ENCODE assay signal across 19 cellular contexts in genomic region chr5:6472792-6473191, GRCh38. TPM values are rescaled to one million over a fixed set of nuclear protein-coding genes. Genes with fewer than 3 reads are reported as not detected.
A peak's percentile ranks its signal among the peaks of the same experiment; 100 is the strongest.
DNase-seq lines count a peak whose midpoint lies in the region; ATAC-seq and TF ChIP-seq lines count a peak whose summit lies in the region.
"Had no signal": no experiment of that assay in that cellular context is flagged by ENCODE, and none has a peak within 500 bp of the region (broad histone marks: within the 10 kb centered on the region; RNA-seq: fewer than 3 reads in every experiment).

No MANE protein-coding gene starts in this region.

- CTCF ChIA-PET in PC-3 (lab: Charles Lee), result no interaction called here

- H3K9me2 ChIP-seq in PC-3 (replicated peaks; ENCODE audit: low read length), result no peaks in the 10 kb centered on the region

- peaks cover 23% of the 10 kb centered on the region for H3K4me1 ChIP-seq in PC-3 (ENCODE audit: insufficient read depth, low read length)

- H3K4me3 Mint-ChIP-seq in stimulated activated effector memory CD8-positive, alpha-beta T cell treated with anti-CD3 and anti-CD28 coated beads, Interleukin-12 subunit alpha, Interleukin-12 subunit beta, amount 100 ng/mL, for 72 hours, result no peak overlapping the region
- H3K4me3 Mint-ChIP-seq: GM23338 had no signal

- no peaks in the 10 kb centered on the region for H3K9me3 ChIP-seq in PC-3 (ENCODE audit: low read length)

- H3K9me3 Mint-ChIP-seq in stimulated activated effector memory CD8-positive, alpha-beta T cell treated with anti-CD3 and anti-CD28 coated beads, Interleukin-12 subunit alpha, Interleukin-12 subunit beta, amount 100 ng/mL, for 72 hours, result no peaks in the 10 kb centered on the region
- H3K9me3 Mint-ChIP-seq: GM23338 had no signal

- H3K4me1 Mint-ChIP-seq in stimulated activated effector memory CD8-positive, alpha-beta T cell treated with anti-CD3 and anti-CD28 coated beads, Interleukin-12 subunit alpha, Interleukin-12 subunit beta, amount 100 ng/mL, for 72 hours, result no peaks in the 10 kb centered on the region

- H2AFZ ChIP-seq in PC-3 (ENCODE audit: low read length), result peak overlapping the region; percentile 16
- H2AFZ ChIP-seq: GM23338, PC-9 had no signal

- no peaks in the 10 kb centered on the region for H3K79me2 ChIP-seq in PC-3 (ENCODE audit: low read length)

- no peak overlapping the region for H3K9ac ChIP-seq in PC-3 (ENCODE audit: low read length)

- H3K27ac Mint-ChIP-seq in stimulated activated effector memory CD8-positive, alpha-beta T cell treated with anti-CD3 and anti-CD28 coated beads, Interleukin-12 subunit alpha, Interleukin-12 subunit beta, amount 100 ng/mL, for 72 hours, result no peak overlapping the region
- H3K27ac Mint-ChIP-seq: GM23338 had no signal

- H3K27me3 ChIP-seq in PC-3 (ENCODE audit: low read length), result no peaks in the 10 kb centered on the region

- H3F3A ChIP-seq in PC-3 (ENCODE audit: low read length, unreplicated experiment), result no peaks in the 10 kb centered on the region

- POLR2A ChIA-PET in PC-3 (lab: Charles Lee; ENCODE audit: unreplicated experiment), result no interaction called here

- intact Hi-C loops in PC-3 (cut with micrococcal nuclease), result no loop called here

- BruUV-seq in PC-3 (replicated peaks; lab: Mats Ljungman, UMichigan), result no TSS peak

- no peaks in the 10 kb centered on the region for H4K20me1 ChIP-seq in PC-3 (ENCODE audit: low read length)

- H3K36me3 Mint-ChIP-seq in stimulated activated effector memory CD8-positive, alpha-beta T cell treated with anti-CD3 and anti-CD28 coated beads, Interleukin-12 subunit alpha, Interleukin-12 subunit beta, amount 100 ng/mL, for 72 hours, result no peaks in the 10 kb centered on the region

- DNase-seq in DMS153 (lab: John Stamatoyannopoulos, UW) (peak; percentile 26), Daoy (ENCODE audit: low read depth) (peak; percentile 29), PC-3 (peak; percentile 94), mesenteric fat pad (ENCODE audit: low spot score) (peak; percentile 12), DMS114 treated with DMSO at 0.1 percent for 48 hours (lab: John Stamatoyannopoulos, UW; ENCODE audit: unreplicated experiment) (no peak)
- no peak for DNase-seq in stimulated activated effector memory CD8-positive, alpha-beta T cell treated with anti-CD3 and anti-CD28 coated beads, Interleukin-12 subunit alpha, Interleukin-12 subunit beta, amount 100 ng/mL, for 72 hours (ENCODE audit: low spot score in 2 of 2)
- DNase-seq: AML-193, GF-D8, NCI-H187, NCI-H2171 treated with DMSO at 0.1 percent for 48 hours, NCI-H446 treated with DMSO at 0.1 percent for 48 hours, NCI-H774, PC-9 had no signal

- no peak for TF ChIP-seq CTCF in PC-3 (conservative IDR thresholded peaks at IDR 0.05; ENCODE audit: low read depth, low read length)

- ATAC-seq in PC-3, result peak; percentile 50; the same call in 1 of the 2 replicates
- ATAC-seq in stimulated activated effector memory CD8-positive, alpha-beta T cell treated with anti-CD3 and anti-CD28 coated beads, Interleukin-12 subunit alpha, Interleukin-12 subunit beta, amount 100 ng/mL, for 72 hours, result no peak
- ATAC-seq in HG03039 (IDR thresholded peaks at IDR 0.05; ENCODE audit: unreplicated experiment), result no peak
- ATAC-seq: GM23338, HCT116 had no signal

- H3K27ac ChIP-seq in PC-3 (ENCODE audit: low read length), result peak overlapping the region; percentile 17
- H3K27ac ChIP-seq: C4-2B, PC-9, RWPE1 had no signal

- H3K4me3 ChIP-seq in PC-3 (ENCODE audit: low read length), result no peak overlapping the region
- H3K4me3 ChIP-seq: GM23338, PC-9 had no signal

- peak overlapping the region; percentile 14 for H3K4me2 ChIP-seq in PC-3 (ENCODE audit: low read length)
- H3K4me2 ChIP-seq: GM23338, PC-9 had no signal

- H3K36me3 ChIP-seq in PC-3 (ENCODE audit: low read depth, low read length), result no peaks in the 10 kb centered on the region

RNA-seq across cellular contexts. Expression of gene UBE2QL1, which starts 24.1 kb away (rescaled TPM):
- 0.40 and 0.65 TPM in 2 replicates for total RNA-seq in Daoy (2014; rRNA removed; shearing (Covaris generic))
- total RNA-seq in PC-3 (2014; rRNA removed), result 7.4 and 8.8 TPM in 2 replicates
- 0.61 TPM for total RNA-seq in mesenteric fat pad
- total RNA-seq: LHCN-M2, PC-9 had no signal

Comparison
In these comparisons a context has a peak if more than half of its experiments do, and no peak if none do; other contexts are left out.
1. DNase-seq: peak in DMS153 (single experiment), Daoy (single experiment), PC-3 (single experiment) and mesenteric fat pad (single experiment); none in stimulated activated effector memory CD8-positive, alpha-beta T cell treated with anti-CD3 and anti-CD28 coated beads, Interleukin-12 subunit alpha, Interleukin-12 subunit beta, amount 100 ng/mL, for 72 hours (0 of 2) and DMS114 treated with DMSO at 0.1 percent for 48 hours (single experiment).